ENCODE assay signal across 16 cellular contexts in genomic region chr12:75487310-75487709, GRCh38. TPM values are rescaled to one million over a fixed set of nuclear protein-coding genes. Genes with fewer than 3 reads are reported as not detected.
DNase-seq lines count a peak whose midpoint lies in the region; ATAC-seq and TF ChIP-seq lines count a peak whose summit lies in the region.
"Had no signal": no experiment of that assay in that cellular context is flagged by ENCODE, and none has a peak within 500 bp of the region (broad histone marks: within the 10 kb centered on the region; RNA-seq: fewer than 3 reads in every experiment).

No MANE protein-coding gene starts in this region.

- H2AK5ac ChIP-seq in H9 (ENCODE audit: insufficient read length, low read length) (no peak overlapping the region), mesendoderm (ENCODE audit: low read length) (peak overlapping the region; percentile 22)

- peak overlapping the region in 6 of 7 donors; percentile 35 to 80 (median 60) for H3K27ac Mint-ChIP-seq in CD4-positive, alpha-beta memory T cell
- H3K27ac Mint-ChIP-seq in H9: peak overlapping the region; percentile 23 to 64 (median 63); a peak in 2 of 7 replicates
- H3K27ac Mint-ChIP-seq in activated T-helper 17 cell treated with anti-CD3 and anti-CD28 coated beads, Interleukin-2, amount 50 U/mL, for 72 hours: no peak overlapping the region

- POLR2A ChIA-PET in CD4-positive, alpha-beta memory T cell (lab: Charles Lee; ENCODE audit: partially characterized antibody): interaction anchor here (1.7 to 4.8 kb wide), 4 partner anchors 24 to 96 kb away, joined by 7 to 21 read pairs (median 10); partner anchors contain the start of genes GLIPR1L2 and KRR1
- POLR2A ChIA-PET in PC-3 (lab: Charles Lee; ENCODE audit: unreplicated experiment): no interaction called here

- H3K79me2 ChIP-seq in H9 (ENCODE audit: insufficient read depth, low read length) (no peaks in the 10 kb centered on the region), mesendoderm (ENCODE audit: control insufficient read depth, insufficient read depth, low read length) (no peaks in the 10 kb centered on the region), PC-3 (ENCODE audit: low read length) (peaks cover 19% of the 10 kb centered on the region)

- peaks cover 55 to 65% of the 10 kb centered on the region in 2 donors for H3K36me3 Mint-ChIP-seq in CD4-positive, alpha-beta memory T cell
- no peaks in the 10 kb centered on the region for H3K36me3 Mint-ChIP-seq in H9 (ENCODE audit: insufficient read depth in 1 of 3, low read depth in 3 of 3)
- peaks cover 95% of the 10 kb centered on the region for H3K36me3 Mint-ChIP-seq in activated T-helper 17 cell treated with anti-CD3 and anti-CD28 coated beads, Interleukin-2, amount 50 U/mL, for 72 hours (ENCODE audit: low read depth)

- no peak overlapping the region for H2BK15ac ChIP-seq in H9 (ENCODE audit: low read depth, low read length)
- no peak overlapping the region for H2BK15ac ChIP-seq in mesendoderm (replicated peaks; ENCODE audit: low read depth)

- peaks cover 0 to 1% (median 0%) of the 10 kb centered on the region in 8 donors for H3K9me3 Mint-ChIP-seq in CD4-positive, alpha-beta memory T cell
- no peaks in the 10 kb centered on the region for H3K9me3 Mint-ChIP-seq in H9
- H3K9me3 Mint-ChIP-seq in activated T-helper 17 cell treated with anti-CD3 and anti-CD28 coated beads, Interleukin-2, amount 50 U/mL, for 72 hours: no peaks in the 10 kb centered on the region

- no TSS peak for BruUV-seq in PC-3 (replicated peaks; lab: Mats Ljungman, UMichigan)

- no peak overlapping the region for H3K18ac ChIP-seq in H9 (ENCODE audit: insufficient read length, low read depth, low read length)
- H3K18ac ChIP-seq in mesendoderm (ENCODE audit: low read length): peak overlapping the region; percentile 21

- CTCF ChIA-PET in CD4-positive, alpha-beta memory T cell (lab: Charles Lee; ENCODE audit: partially characterized antibody): interaction anchor here (0.9 to 7.7 kb wide), 7 partner anchors 8 to 861 kb away, joined by 3 to 87 read pairs (median 25); partner anchors contain the start of genes BBS10, GLIPR1 and GLIPR1L2
- CTCF ChIA-PET in PC-3 (lab: Charles Lee): no interaction called here

- no peaks in the 10 kb centered on the region for H3K27me3 ChIP-seq in CD4-positive, alpha-beta memory T cell (ENCODE audit: insufficient read depth, low read length)
- H3K27me3 ChIP-seq in H9 (ENCODE audit: insufficient read depth, low read length) (no peaks in the 10 kb centered on the region), mesendoderm (ENCODE audit: insufficient read depth, low read length, poor library complexity) (no peaks in the 10 kb centered on the region), HAP-1 (ENCODE audit: low read depth) (no peaks in the 10 kb centered on the region), PC-3 (ENCODE audit: low read length) (no peaks in the 10 kb centered on the region)
- H3K27me3 ChIP-seq: BLaER1 treated with 17β-estradiol and CSF1 and Interleukin-3, amounts not matched to agents 10 nM and 100 nM; SJSA1 had no signal

- no peak overlapping the region for H3K56ac ChIP-seq in H9 (ENCODE audit: insufficient read length, low read depth, low read length)
- H3K56ac ChIP-seq in mesendoderm (ENCODE audit: low read length): no peak overlapping the region

- H3K4me3 ChIP-seq in CD4-positive, alpha-beta memory T cell (ENCODE audit: low read length in 2 of 2): no peak overlapping the region
- H3K4me3 ChIP-seq in mesendoderm (ENCODE audit: low read length): no peak overlapping the region
- no peak overlapping the region for H3K4me3 ChIP-seq in HAP-1
- H3K4me3 ChIP-seq in PC-3 (ENCODE audit: low read length): no peak overlapping the region
- H3K4me3 ChIP-seq: BLaER1 treated with 17β-estradiol and CSF1 and Interleukin-3, amounts not matched to agents 10 nM and 100 nM; SJSA1 had no signal

- DNase-seq in CD4-positive, alpha-beta memory T cell: no peak
- DNase-seq in H9 (no peak), mesendoderm (peak; percentile 25), HAP-1 (ENCODE audit: low spot score in 2 of 2) (no peak), pons (ENCODE audit: low spot score) (no peak), PC-3 (no peak), DMS153 treated with DMSO at 0.1 percent for 48 hours (lab: John Stamatoyannopoulos, UW; ENCODE audit: unreplicated experiment) (no peak)
- DNase-seq: DMS153, KBM-7, NCI-H1048, NCI-H1694, NCI-H345, NCI-H526 treated with DMSO at 0.1 percent for 48 hours had no signal

- H3K23ac ChIP-seq in H9 (ENCODE audit: insufficient read length, low read depth, low read length) (no peak overlapping the region), mesendoderm (ENCODE audit: low read length) (no peak overlapping the region)

- H2BK120ac ChIP-seq in H9 (ENCODE audit: low read depth, low read length, poor library complexity, severe bottlenecking) (peak overlapping the region; percentile 23), mesendoderm (ENCODE audit: low read depth, low read length) (peak overlapping the region; percentile 69)

- ATAC-seq in activated T-helper 17 cell treated with anti-CD3 and anti-CD28 coated beads, Interleukin-2, amount 50 U/mL, for 72 hours (replicated peaks): no peak
- no peak for ATAC-seq in PC-3

- H3K9me2 ChIP-seq in PC-3 (replicated peaks; ENCODE audit: low read length): no peaks in the 10 kb centered on the region

- H2BK12ac ChIP-seq in H9 (ENCODE audit: insufficient read length, low read depth, low read length): peak overlapping the region; percentile 37

- H4K8ac ChIP-seq in H9 (replicated peaks; ENCODE audit: insufficient read length, low read depth, low read length): no peak overlapping the region
- H4K8ac ChIP-seq in mesendoderm (ENCODE audit: low read depth, low read length): no peak overlapping the region

- peaks cover 55 to 84% (median 61%) of the 10 kb centered on the region in 4 donors for H3K4me1 Mint-ChIP-seq in CD4-positive, alpha-beta memory T cell
- peaks cover 21 to 33% of the 10 kb centered on the region in 2 experiments for H3K4me1 Mint-ChIP-seq in H9
- H3K4me1 Mint-ChIP-seq in activated T-helper 17 cell treated with anti-CD3 and anti-CD28 coated beads, Interleukin-2, amount 50 U/mL, for 72 hours: peaks cover 34% of the 10 kb centered on the region

- peaks cover 13% of the 10 kb centered on the region for H3K36me3 ChIP-seq in CD4-positive, alpha-beta memory T cell (ENCODE audit: insufficient read depth, low read length)
- H3K36me3 ChIP-seq in mesendoderm (ENCODE audit: control insufficient read depth, insufficient read depth, low read length): no peaks in the 10 kb centered on the region
- H3K36me3 ChIP-seq in HAP-1 (replicated peaks): no peaks in the 10 kb centered on the region
- H3K36me3 ChIP-seq in PC-3 (ENCODE audit: low read depth, low read length): no peaks in the 10 kb centered on the region; the same call in 1 of the 2 replicates

- H3K4ac ChIP-seq in H9 (ENCODE audit: low read depth, low read length) (no peak overlapping the region), mesendoderm (ENCODE audit: low read depth, low read length) (no peak overlapping the region)

- no peaks in the 10 kb centered on the region for H3K79me1 ChIP-seq in H9 (ENCODE audit: insufficient read depth, low read depth, low read length, poor library complexity, severe bottlenecking)
- no peaks in the 10 kb centered on the region for H3K79me1 ChIP-seq in mesendoderm (ENCODE audit: low read length)

- H3K9ac ChIP-seq in H9 (ENCODE audit: extremely low read depth, insufficient read length, low read length): no peak overlapping the region
- no peak overlapping the region for H3K9ac ChIP-seq in mesendoderm (ENCODE audit: low read length)
- no peak overlapping the region for H3K9ac ChIP-seq in PC-3 (ENCODE audit: low read length)

- H2AFZ ChIP-seq in H9 (ENCODE audit: low read length): no peak overlapping the region
- H2AFZ ChIP-seq in PC-3 (ENCODE audit: low read length): no peak overlapping the region

- H3K23me2 ChIP-seq in H9 (ENCODE audit: insufficient read length, low read depth, low read length, poor library complexity, severe bottlenecking): no peaks in the 10 kb centered on the region

- no peak overlapping the region for H3K27ac ChIP-seq in CD4-positive, alpha-beta memory T cell (ENCODE audit: low read depth, low read length)
- H3K27ac ChIP-seq in H9 (ENCODE audit: insufficient read length, low read depth, low read length): no peak overlapping the region
- no peak overlapping the region for H3K27ac ChIP-seq in mesendoderm (ENCODE audit: low read depth, low read length)
- no peak overlapping the region for H3K27ac ChIP-seq in PC-3 (ENCODE audit: low read length)
- H3K27ac ChIP-seq: SJSA1 had no signal

- H2BK20ac ChIP-seq in H9 (ENCODE audit: low read depth, low read length, poor library complexity, severe bottlenecking): no peak overlapping the region

- no peak overlapping the region for H4K5ac ChIP-seq in H9 (ENCODE audit: insufficient read length, low read depth, low read length)
- no peak overlapping the region for H4K5ac ChIP-seq in mesendoderm (ENCODE audit: low read length)

- H3K14ac ChIP-seq in H9 (ENCODE audit: insufficient read depth, low read length): no peak overlapping the region

- no peaks in the 10 kb centered on the region for H4K20me1 ChIP-seq in H9 (ENCODE audit: control insufficient read depth, insufficient read depth, insufficient read length)
- H4K20me1 ChIP-seq in PC-3 (ENCODE audit: low read length): no peaks in the 10 kb centered on the region

- no peak overlapping the region for H3T11ph ChIP-seq in H9 (ENCODE audit: low read length)

- no peak overlapping the region for H3K4me3 Mint-ChIP-seq in CD4-positive, alpha-beta memory T cell
- H3K4me3 Mint-ChIP-seq in H9: no peak overlapping the region
- peak overlapping the region; percentile 69 for H3K4me3 Mint-ChIP-seq in activated T-helper 17 cell treated with anti-CD3 and anti-CD28 coated beads, Interleukin-2, amount 50 U/mL, for 72 hours

- no peaks in the 10 kb centered on the region for H3K27me3 Mint-ChIP-seq in CD4-positive, alpha-beta memory T cell
- no peaks in the 10 kb centered on the region for H3K27me3 Mint-ChIP-seq in H9 (ENCODE audit: low read depth)
- no peaks in the 10 kb centered on the region for H3K27me3 Mint-ChIP-seq in activated T-helper 17 cell treated with anti-CD3 and anti-CD28 coated beads, Interleukin-2, amount 50 U/mL, for 72 hours

- in situ Hi-C loops in HAP-1 (cut with MboI; ENCODE audit: low sequenced_read_pairs): loop anchor here (25.0 kb wide), 1 partner anchor 975 kb away; no protein-coding TSS in a partner anchor

- WGBS in H9 (ENCODE audit: extremely low coverage, insufficient read length, low lambda C conversion rate): no CpG with 5 or more reads among the region's 4 CpGs
- WGBS in mesendoderm (ENCODE audit: extremely low coverage, insufficient coverage, low lambda C conversion rate): no CpG with 5 or more reads among the region's 4 CpGs

- TF ChIP-seq CTCF in H9 (conservative IDR thresholded peaks at IDR 0.05): no peak
- no peak for TF ChIP-seq CTCF in PC-3 (conservative IDR thresholded peaks at IDR 0.05; ENCODE audit: low read depth, low read length)

- H4K91ac ChIP-seq in H9 (ENCODE audit: insufficient read length, low read depth, low read length): no peak overlapping the region

- H3K4me2 ChIP-seq in H9 (ENCODE audit: insufficient read depth, insufficient read length, low read length) (no peak overlapping the region), mesendoderm (ENCODE audit: low read length) (no peak overlapping the region), PC-3 (ENCODE audit: low read length) (no peak overlapping the region)

- no peaks in the 10 kb centered on the region for H3F3A ChIP-seq in PC-3 (ENCODE audit: low read length, unreplicated experiment)

- no peak overlapping the region for H2BK5ac ChIP-seq in H9 (ENCODE audit: insufficient read length, low read length)
- H2BK5ac ChIP-seq in mesendoderm (ENCODE audit: low read length): no peak overlapping the region

- H3K4me1 ChIP-seq in CD4-positive, alpha-beta memory T cell (ENCODE audit: insufficient read depth, low read length): peaks cover 69% of the 10 kb centered on the region
- peaks cover 2% of the 10 kb centered on the region; the same call in 1 of the 2 replicates for H3K4me1 ChIP-seq in H9 (ENCODE audit: insufficient read depth, low read length)
- H3K4me1 ChIP-seq in mesendoderm (ENCODE audit: control insufficient read depth, low read depth, low read length): peaks cover 5% of the 10 kb centered on the region
- H3K4me1 ChIP-seq in HAP-1: no peaks in the 10 kb centered on the region
- H3K4me1 ChIP-seq in PC-3 (ENCODE audit: insufficient read depth, low read length): peaks cover 24% of the 10 kb centered on the region

- intact Hi-C loops in CD4-positive, alpha-beta memory T cell (cut with micrococcal nuclease): no loop called here
- intact Hi-C loops in PC-3 (cut with micrococcal nuclease): loop anchor here (10.0 kb wide), 1 partner anchor 323 kb away; no protein-coding TSS in a partner anchor

- no peaks in the 10 kb centered on the region for H3K9me3 ChIP-seq in CD4-positive, alpha-beta memory T cell (ENCODE audit: control insufficient read depth in 1 of 2, low read length in 2 of 2)
- H3K9me3 ChIP-seq in H9 (ENCODE audit: control insufficient read depth, low read depth, low read length) (no peaks in the 10 kb centered on the region), HAP-1 (no peaks in the 10 kb centered on the region), PC-3 (ENCODE audit: low read length) (no peaks in the 10 kb centered on the region)
- H3K9me3 ChIP-seq: SJSA1 had no signal

RNA-seq across cellular contexts. Expression of gene GLIPR1, which starts 6.8 kb away (rescaled TPM):
- 10 to 100 TPM; 96.1 to 99.8 TPM for total RNA-seq in CD4-positive, alpha-beta memory T cell
- 100 to 1,000 TPM; 159 to 222 TPM for polyA plus RNA-seq in CD4-positive, alpha-beta memory T cell
- total RNA-seq in H9 (2021) (0.09 and 0.13 TPM in 2 replicates), PC-3 (2014; rRNA removed) (21.3 and 22.2 TPM in 2 replicates)
- total RNA-seq in activated T-helper 17 cell treated with anti-CD3 and anti-CD28 coated beads, Interleukin-2, amount 50 U/mL, for 72 hours: 10 to 100 TPM; 45.9 to 50.2 TPM
- polyA plus RNA-seq in mesendoderm (2013, experiment 1 of 2): 11.0 TPM
- 11.9 TPM for polyA plus RNA-seq in mesendoderm (2013, experiment 2 of 2)

RNA-seq across cellular contexts. Expression of gene KRR1, which starts 24.1 kb away (rescaled TPM):
- total RNA-seq in CD4-positive, alpha-beta memory T cell: 10 to 100 TPM; 60.7 to 65.0 TPM
- polyA plus RNA-seq in CD4-positive, alpha-beta memory T cell: 10 to 100 TPM; 51.2 to 66.1 TPM
- total RNA-seq in H9 (2021): 88.9 and 92.2 TPM in 2 replicates
- 100 to 1,000 TPM; 113 to 151 TPM for total RNA-seq in activated T-helper 17 cell treated with anti-CD3 and anti-CD28 coated beads, Interleukin-2, amount 50 U/mL, for 72 hours
- 126 TPM for polyA plus RNA-seq in mesendoderm (2013, experiment 1 of 2)
- 130 TPM for polyA plus RNA-seq in mesendoderm (2013, experiment 2 of 2)
- total RNA-seq in PC-3 (2014; rRNA removed): 49.9 and 68.4 TPM in 2 replicates

Comparison
In these comparisons a context has a peak if more than half of its experiments do, and no peak if none do; other contexts are left out.
1. RNA of gene GLIPR1, which starts 6.8 kb away (total RNA-seq): 96.1 to 99.8 TPM in CD4-positive, alpha-beta memory T cell, 45.9 to 50.2 TPM in activated T-helper 17 cell treated with anti-CD3 and anti-CD28 coated beads, Interleukin-2, amount 50 U/mL, for 72 hours and 21.3 to 22.2 TPM in PC-3; 0.09 to 0.13 TPM in H9; every median in the first group is over 10 times any median in the second.